In the genomic region with DNA sequence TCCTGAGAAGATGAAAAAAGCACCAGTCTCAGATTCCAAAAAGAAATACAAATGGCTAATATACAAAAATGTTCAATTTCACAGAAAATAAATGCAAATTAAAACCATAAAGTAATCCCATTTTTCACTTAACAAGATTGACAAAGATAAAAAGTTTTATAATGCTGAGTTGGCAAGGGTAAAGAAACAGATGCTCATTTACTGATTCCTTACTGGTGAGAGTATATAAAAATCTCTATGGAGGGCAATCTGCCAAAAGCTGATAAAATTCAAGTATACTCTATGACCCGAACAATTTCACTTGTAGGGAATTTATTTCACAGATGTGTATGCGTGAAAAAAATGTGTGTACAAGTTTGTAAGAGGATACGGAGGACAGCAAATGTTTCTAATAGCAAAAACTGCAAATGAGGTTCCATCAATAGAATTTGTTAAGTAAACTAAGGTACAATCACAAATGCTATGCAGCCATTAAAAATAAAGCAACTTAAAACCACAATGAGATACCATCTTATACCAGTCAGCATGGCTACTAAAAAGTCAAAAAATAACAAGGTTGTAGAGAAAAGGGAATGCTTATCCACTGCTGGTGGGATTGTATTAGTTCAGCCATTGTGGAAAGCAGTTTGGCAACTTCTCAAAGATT, we compare ENCODE assay signal across 1 cellular context.
TF ChIP-seq lines count a peak whose summit lies in the region.

No MANE protein-coding gene starts in this region.

TF ChIP-seq in K562, 482 proteins besides CTCF, POLR2A, EP300 and RAD21:
- TF ChIP-seq C11orf30 (IDR thresholded peaks at IDR 0.05; ENCODE audit: low read depth) (peak; percentile 62; the same call in 1 of the 2 replicates), ZNF316 (IDR thresholded peaks at IDR 0.05) (peak; percentile 69), KLF16 (IDR thresholded peaks at IDR 0.05) (no peak), MAFG (tag; conservative IDR thresholded peaks at IDR 0.05) (0 out of 2 replicates have a peak, but pooled peaks have one; percentile 29), MAFK (IDR thresholded peaks at IDR 0.05; ENCODE audit: low read length) (peak; percentile 16; the same call in 1 of the 2 replicates), ZNF282 (CRISPR knock-in tag; IDR thresholded peaks at IDR 0.05) (no peak), KHSRP (IDR thresholded peaks at IDR 0.05) (no peak), CHCHD3 (CRISPR knock-in tag; IDR thresholded peaks at IDR 0.05) (no peak), TCF15 (CRISPR knock-in tag; IDR thresholded peaks at IDR 0.05) (no peak), POLR3A (IDR thresholded peaks at IDR 0.05; ENCODE audit: borderline replicate concordance, extremely low read depth, insufficient read depth, insufficient read length) (no peak)
- TF ChIP-seq, protein P1, sequence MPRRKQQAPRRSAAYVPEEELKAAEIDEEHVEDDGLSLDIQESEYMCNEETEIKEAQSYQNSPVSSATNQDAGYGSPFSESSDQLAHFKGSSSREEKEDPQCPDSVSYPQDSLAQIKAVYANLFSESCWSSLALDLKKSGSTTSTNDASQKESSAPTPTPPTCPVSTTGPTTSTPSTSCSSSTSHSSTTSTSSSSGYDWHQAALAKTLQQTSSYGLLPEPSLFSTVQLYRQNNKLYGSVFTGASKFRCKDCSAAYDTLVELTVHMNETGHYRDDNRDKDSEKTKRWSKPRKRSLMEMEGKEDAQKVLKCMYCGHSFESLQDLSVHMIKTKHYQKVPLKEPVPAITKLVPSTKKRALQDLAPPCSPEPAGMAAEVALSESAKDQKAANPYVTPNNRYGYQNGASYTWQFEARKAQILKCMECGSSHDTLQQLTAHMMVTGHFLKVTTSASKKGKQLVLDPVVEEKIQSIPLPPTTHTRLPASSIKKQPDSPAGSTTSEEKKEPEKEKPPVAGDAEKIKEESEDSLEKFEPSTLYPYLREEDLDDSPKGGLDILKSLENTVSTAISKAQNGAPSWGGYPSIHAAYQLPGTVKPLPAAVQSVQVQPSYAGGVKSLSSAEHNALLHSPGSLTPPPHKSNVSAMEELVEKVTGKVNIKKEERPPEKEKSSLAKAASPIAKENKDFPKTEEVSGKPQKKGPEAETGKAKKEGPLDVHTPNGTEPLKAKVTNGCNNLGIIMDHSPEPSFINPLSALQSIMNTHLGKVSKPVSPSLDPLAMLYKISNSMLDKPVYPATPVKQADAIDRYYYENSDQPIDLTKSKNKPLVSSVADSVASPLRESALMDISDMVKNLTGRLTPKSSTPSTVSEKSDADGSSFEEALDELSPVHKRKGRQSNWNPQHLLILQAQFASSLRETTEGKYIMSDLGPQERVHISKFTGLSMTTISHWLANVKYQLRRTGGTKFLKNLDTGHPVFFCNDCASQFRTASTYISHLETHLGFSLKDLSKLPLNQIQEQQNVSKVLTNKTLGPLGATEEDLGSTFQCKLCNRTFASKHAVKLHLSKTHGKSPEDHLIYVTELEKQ (CRISPR knock-in tag; IDR thresholded peaks at IDR 0.05): no peak
